Comparison of ENCODE assay signal across 8 cellular contexts in the genomic region with DNA sequence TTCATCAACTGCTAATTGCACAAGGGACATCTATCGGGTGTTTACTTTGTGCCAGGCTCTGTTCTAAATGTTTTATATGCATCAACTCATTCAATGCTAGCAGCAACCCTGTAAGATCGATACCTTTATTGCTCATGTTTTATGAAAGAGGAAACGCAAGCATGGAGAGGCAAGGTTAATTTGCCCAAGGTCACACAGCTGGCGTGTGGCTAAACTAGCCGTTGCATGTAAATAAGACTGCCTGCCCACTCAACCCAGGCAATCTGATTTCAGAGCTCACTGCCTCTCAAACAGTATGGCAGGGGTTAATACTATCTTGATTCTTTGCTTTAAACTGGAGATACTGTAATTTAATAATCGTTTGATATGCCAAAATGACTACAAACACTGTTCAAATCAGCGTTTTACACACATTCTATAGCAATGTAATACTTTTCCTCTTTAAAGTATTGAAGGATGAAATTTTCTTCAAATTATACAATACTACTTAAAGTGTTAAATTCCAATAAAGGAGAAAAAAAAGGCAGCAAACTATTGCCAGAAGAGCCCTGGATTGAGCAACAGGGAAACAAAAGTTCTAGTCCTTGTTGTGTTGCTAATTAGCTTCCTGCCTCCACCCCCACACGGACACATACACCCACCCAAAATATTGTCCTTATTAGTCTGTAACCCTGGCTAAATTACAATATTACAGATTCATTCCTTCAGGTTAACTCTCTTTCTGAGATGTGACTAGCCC. TPM values are rescaled to one million over a fixed set of nuclear protein-coding genes. Genes with fewer than 3 reads are reported as not detected.
A peak's percentile ranks its signal among the peaks of the same experiment; 100 is the strongest.
DNase-seq lines count a peak whose midpoint lies in the region; ATAC-seq and TF ChIP-seq lines count a peak whose summit lies in the region.

No MANE protein-coding gene starts in this region.

- H3K27me3 ChIP-seq in heart right ventricle = no peaks in the 10 kb centered on the region
- H3K27me3 ChIP-seq in right cardiac atrium (ENCODE audit: control insufficient read depth, insufficient read depth) = no peaks in the 10 kb centered on the region
- no peaks in the 10 kb centered on the region; the same call in 1 of the 2 replicates for H3K27me3 ChIP-seq in SK-N-SH (ENCODE audit: insufficient read depth)
- H3K27me3 ChIP-seq in neuronal stem cell (ENCODE audit: control insufficient read depth in 3 of 3, insufficient read depth in 3 of 3, low read depth in 1 of 3, low read length in 3 of 3) = peaks cover 0 to 11% (median 0%) of the 10 kb centered on the region in 3 experiments

- H2BK5ac ChIP-seq in neuronal stem cell (ENCODE audit: low read length) = no peak overlapping the region

- H3K36me3 ChIP-seq in heart right ventricle = no peaks in the 10 kb centered on the region
- H3K36me3 ChIP-seq in SK-N-SH (replicated peaks in 1 of 2; ENCODE audit: control insufficient read depth in 1 of 2, insufficient read depth in 2 of 2, low read length in 1 of 2) = no peaks in the 10 kb centered on the region
- H3K36me3 ChIP-seq in neuronal stem cell (replicated peaks in 1 of 2; ENCODE audit: control insufficient read depth in 2 of 2, insufficient read depth in 2 of 2, low read length in 2 of 2) = no peaks in the 10 kb centered on the region

- no peak for TF ChIP-seq RAD21 in SK-N-SH (IDR thresholded peaks at IDR 0.05; ENCODE audit: low read length)

- H3K9ac ChIP-seq in SK-N-SH = no peak overlapping the region
- H3K9ac ChIP-seq in neuronal stem cell (ENCODE audit: low read depth, low read length, poor library complexity) = no peak overlapping the region

- peaks cover 10% of the 10 kb centered on the region for H3K27me3 Mint-ChIP-seq in activated T-helper 2 cell treated with anti-CD3 and anti-CD28 coated beads, Interferon-gamma antibody, Interleukin-2, Interleukin-4, amounts not matched to agents 10 μg/mL and 5 μg/mL and 100 μg/mL, durations not matched to agents 14 hours and 24 hours and 36 hours (ENCODE audit: low read depth)

- no peaks in the 10 kb centered on the region for H3K9me2 ChIP-seq in SK-N-SH

- no peak overlapping the region for H2BK15ac ChIP-seq in neuronal stem cell (ENCODE audit: low read length)

- no peak overlapping the region for H3K23ac ChIP-seq in neuronal stem cell (ENCODE audit: low read depth, low read length, poor library complexity)

- H3K4me1 Mint-ChIP-seq in activated T-helper 2 cell treated with anti-CD3 and anti-CD28 coated beads, Interferon-gamma antibody, Interleukin-2, Interleukin-4, amounts not matched to agents 10 μg/mL and 5 μg/mL and 100 μg/mL, durations not matched to agents 14 hours and 24 hours and 36 hours (ENCODE audit: low read depth) = peaks cover 19% of the 10 kb centered on the region

- H3K4ac ChIP-seq in neuronal stem cell (ENCODE audit: low read length) = no peak overlapping the region

- TF ChIP-seq CTCF in heart right ventricle (IDR thresholded peaks at IDR 0.05) (no peak), SK-N-SH (IDR thresholded peaks at IDR 0.05) (no peak)

- H3K4me2 ChIP-seq in SK-N-SH = no peak overlapping the region
- H3K4me2 ChIP-seq in neuronal stem cell (ENCODE audit: insufficient read depth, low read length, poor library complexity, severe bottlenecking) = no peak overlapping the region

- no peaks in the 10 kb centered on the region for H3K79me1 ChIP-seq in neuronal stem cell (ENCODE audit: low read depth, low read length)

- no peak for TF ChIP-seq EP300 in SK-N-SH (IDR thresholded peaks at IDR 0.05; ENCODE audit: borderline replicate concordance in 1 of 2, low read depth in 1 of 2, low read length in 1 of 2)

- H3K18ac ChIP-seq in neuronal stem cell (ENCODE audit: low read length) = no peak overlapping the region

- H3K4me1 ChIP-seq in heart right ventricle (peaks cover 0 to 15% (median 8%) of the 10 kb centered on the region in 9 donors), right cardiac atrium (ENCODE audit: control insufficient read depth, insufficient read depth, low read length) (no peaks in the 10 kb centered on the region), SK-N-SH (ENCODE audit: control insufficient read depth in 1 of 2, insufficient read depth in 2 of 2, low read depth in 1 of 2, low read length in 1 of 2) (peaks cover 0 to 4% of the 10 kb centered on the region in 2 experiments; a peak in 2 of 4 replicates), neuronal stem cell (ENCODE audit: control insufficient read depth in 2 of 2, insufficient read depth in 1 of 2, low read depth in 1 of 2, low read length in 2 of 2) (peaks cover 0 to 8% of the 10 kb centered on the region in 2 donors)

- H3K79me2 ChIP-seq in SK-N-SH (ENCODE audit: insufficient read depth) = no peaks in the 10 kb centered on the region

- H2AFZ ChIP-seq in SK-N-SH (ENCODE audit: low read depth) = no peak overlapping the region; the same call in 1 of the 2 replicates
- H2AFZ ChIP-seq in neuronal stem cell (ENCODE audit: low read length) = no peak overlapping the region

- DNase-seq in heart right ventricle (no peak), right cardiac atrium (no peak), NCI-H526 (lab: John Stamatoyannopoulos, UW) (peak; percentile 5 to 58), SK-N-SH (no peak), neuronal stem cell (ENCODE audit: low spot score) (no peak)
- no peak for DNase-seq in activated T-helper 2 cell treated with anti-CD3 and anti-CD28 coated beads, Interferon-gamma antibody, Interleukin-2, Interleukin-4, amounts not matched to agents 10 μg/mL and 5 μg/mL and 100 μg/mL, durations not matched to agents 14 hours and 24 hours and 36 hours (ENCODE audit: low spot score)
- DNase-seq in stimulated activated CD4-positive, alpha-beta T cell treated with anti-CD3 and anti-CD28 coated beads, Interleukin-1b, Interleukin-23, amount 100 ng/mL, for 48 hours = no peak

- H3F3A ChIP-seq in SK-N-SH (replicated peaks; ENCODE audit: insufficient read depth) = no peaks in the 10 kb centered on the region

- no peak overlapping the region for H4K91ac ChIP-seq in neuronal stem cell (ENCODE audit: low read depth, low read length, poor library complexity)

- CTCF ChIA-PET in SK-N-SH (lab: Yijun Ruan, JAX) = interaction anchor here (0.9 kb wide), 1 partner anchor 303 kb away, joined by 3 read pairs; no protein-coding TSS in a partner anchor

- intact Hi-C loops in heart right ventricle (cut with DNase I) = no loop called here
- intact Hi-C loops in right cardiac atrium (cut with DNase I) = no loop called here
- intact Hi-C loops in activated T-helper 2 cell treated with anti-CD3 and anti-CD28 coated beads, Interferon-gamma antibody, Interleukin-2, Interleukin-4, amounts not matched to agents 10 μg/mL and 5 μg/mL and 100 μg/mL, durations not matched to agents 14 hours and 24 hours and 36 hours (cut with micrococcal nuclease) = no loop called here

- H2BK12ac ChIP-seq in neuronal stem cell (ENCODE audit: low read length) = no peak overlapping the region

- no peak overlapping the region for H2AK5ac ChIP-seq in neuronal stem cell (ENCODE audit: low read depth, low read length)

- H2BK120ac ChIP-seq in neuronal stem cell (ENCODE audit: low read depth, low read length) = no peak overlapping the region

- peaks cover under 1% of the 10 kb centered on the region for H3K36me3 Mint-ChIP-seq in activated T-helper 2 cell treated with anti-CD3 and anti-CD28 coated beads, Interferon-gamma antibody, Interleukin-2, Interleukin-4, amounts not matched to agents 10 μg/mL and 5 μg/mL and 100 μg/mL, durations not matched to agents 14 hours and 24 hours and 36 hours (ENCODE audit: low read depth)

- H4K8ac ChIP-seq in neuronal stem cell (ENCODE audit: low read depth, low read length) = no peak overlapping the region

- POLR2A ChIA-PET in SK-N-SH (lab: Yijun Ruan, JAX) = no interaction called here

- 51 to 58% methylated on average over 8 of the region's 8 CpGs for WGBS in heart right ventricle, 2 donors
- WGBS in right cardiac atrium = 47% methylated on average over 8 of the region's 8 CpGs
- 25% methylated on average over 8 of the region's 8 CpGs for WGBS in SK-N-SH (ENCODE audit: low lambda C conversion rate)
- WGBS in neuronal stem cell (ENCODE audit: extremely low coverage in 2 of 2, insufficient read length in 2 of 2, insufficient replicate concordance in 1 of 2), 2 donors = no CpG with 5 or more reads among the region's 8 CpGs

- H3K4me3 ChIP-seq in heart right ventricle = no peak overlapping the region
- H3K4me3 ChIP-seq in right cardiac atrium (ENCODE audit: low read length) = no peak overlapping the region
- H3K4me3 ChIP-seq in SK-N-SH (ENCODE audit: low read depth in 2 of 2, low read length in 1 of 2) = no peak overlapping the region
- H3K4me3 ChIP-seq in neuronal stem cell (ENCODE audit: low read length in 2 of 2) = no peak overlapping the region

- H3K9me3 Mint-ChIP-seq in activated T-helper 2 cell treated with anti-CD3 and anti-CD28 coated beads, Interferon-gamma antibody, Interleukin-2, Interleukin-4, amounts not matched to agents 10 μg/mL and 5 μg/mL and 100 μg/mL, durations not matched to agents 14 hours and 24 hours and 36 hours = peaks cover 9% of the 10 kb centered on the region

- no peak overlapping the region for H3K14ac ChIP-seq in neuronal stem cell (ENCODE audit: low read length)

- no peak overlapping the region for H3K4me3 Mint-ChIP-seq in activated T-helper 2 cell treated with anti-CD3 and anti-CD28 coated beads, Interferon-gamma antibody, Interleukin-2, Interleukin-4, amounts not matched to agents 10 μg/mL and 5 μg/mL and 100 μg/mL, durations not matched to agents 14 hours and 24 hours and 36 hours (ENCODE audit: low read depth)

- H3K9me3 ChIP-seq in heart right ventricle = peaks cover 0 to 21% (median 8%) of the 10 kb centered on the region in 11 donors
- no peaks in the 10 kb centered on the region for H3K9me3 ChIP-seq in right cardiac atrium (ENCODE audit: control insufficient read depth, low read length)
- no peaks in the 10 kb centered on the region; the same call in 1 of the 2 replicates for H3K9me3 ChIP-seq in SK-N-SH
- no peaks in the 10 kb centered on the region for H3K9me3 ChIP-seq in neuronal stem cell (replicated peaks in 1 of 2; ENCODE audit: control insufficient read depth in 2 of 2, insufficient read depth in 1 of 2, low read depth in 1 of 2, low read length in 2 of 2)

- H3K27ac Mint-ChIP-seq in activated T-helper 2 cell treated with anti-CD3 and anti-CD28 coated beads, Interferon-gamma antibody, Interleukin-2, Interleukin-4, amounts not matched to agents 10 μg/mL and 5 μg/mL and 100 μg/mL, durations not matched to agents 14 hours and 24 hours and 36 hours = no peak overlapping the region

- H4K20me1 ChIP-seq in SK-N-SH (ENCODE audit: insufficient read depth) = no peaks in the 10 kb centered on the region

- H3K27ac ChIP-seq in heart right ventricle (peak overlapping the region in 6 of 10 donors; percentile 2 to 44 (median 27)), right cardiac atrium (ENCODE audit: low read length) (no peak overlapping the region), SK-N-SH (ENCODE audit: low read depth in 2 of 2, low read length in 1 of 2) (no peak overlapping the region), neuronal stem cell (replicated peaks; ENCODE audit: low read length) (no peak overlapping the region)

- ATAC-seq in heart right ventricle (peak in 3 of 8 donors; percentile 17 to 53 (median 19)), right cardiac atrium (no peak), HG02973 (IDR thresholded peaks at IDR 0.05; ENCODE audit: unreplicated experiment) (peak; percentile 70)

RNA-seq across cellular contexts. Expression of gene DHRS7, which starts 39.1 kb away (rescaled TPM):
- 10 to 100 TPM; 24.5 to 55.5 (median 32.1) TPM for total RNA-seq in heart right ventricle
- 10 to 100 TPM; 38.1 to 73.9 TPM for polyA plus RNA-seq in heart right ventricle
- total RNA-seq in right cardiac atrium = 10 to 100 TPM; 40.0 to 48.8 (median 43.5) TPM
- 54.2 TPM for polyA plus RNA-seq in right cardiac atrium
- 52.9 and 55.8 TPM in 2 replicates for total RNA-seq in activated T-helper 2 cell treated with anti-CD3 and anti-CD28 coated beads, Interferon-gamma antibody, Interleukin-2, Interleukin-4, amounts not matched to agents 10 μg/mL and 5 μg/mL and 100 μg/mL, durations not matched to agents 14 hours and 24 hours and 36 hours
- 54.0 and 88.7 TPM in 2 replicates for polyA plus RNA-seq in SK-N-SH (2012; rRNA removed)
- polyA plus RNA-seq in SK-N-SH (2012; cell fraction: cytosol; rRNA removed) = 69.0 and 72.0 TPM in 2 replicates
- polyA plus RNA-seq in SK-N-SH (2012; cell fraction: nucleus; rRNA removed) = 49.4 and 61.8 TPM in 2 replicates
- 17.7 TPM for polyA plus RNA-seq in neuronal stem cell (2013, experiment 1 of 2)
- polyA plus RNA-seq in neuronal stem cell (2013, experiment 2 of 2) = 17.1 TPM

RNA-seq across cellular contexts. Expression of gene PPM1A, which starts 44.7 kb away (rescaled TPM):
- total RNA-seq in heart right ventricle (100 to 1,000 TPM in 5 of 10 donors, 10 to 100 TPM in 5; 79.9 to 122 (median 101) TPM), right cardiac atrium (10 to 100 TPM; 73.0 to 88.2 (median 80.8) TPM)
- polyA plus RNA-seq in heart right ventricle (10 to 100 TPM; 27.0 to 29.0 TPM), right cardiac atrium (37.8 TPM), SK-N-SH (2012; rRNA removed) (11.6 and 12.3 TPM in 2 replicates)
- 45.7 and 48.2 TPM in 2 replicates for total RNA-seq in activated T-helper 2 cell treated with anti-CD3 and anti-CD28 coated beads, Interferon-gamma antibody, Interleukin-2, Interleukin-4, amounts not matched to agents 10 μg/mL and 5 μg/mL and 100 μg/mL, durations not matched to agents 14 hours and 24 hours and 36 hours
- polyA plus RNA-seq in SK-N-SH (2012; cell fraction: cytosol; rRNA removed) = 16.9 and 20.3 TPM in 2 replicates
- 12.0 and 30.7 TPM in 2 replicates for polyA plus RNA-seq in SK-N-SH (2012; cell fraction: nucleus; rRNA removed)
- 27.6 TPM for polyA plus RNA-seq in neuronal stem cell (2013, experiment 1 of 2)
- polyA plus RNA-seq in neuronal stem cell (2013, experiment 2 of 2) = 28.1 TPM

Comparison
In these comparisons a context has a peak if more than half of its experiments do, and no peak if none do; other contexts are left out.
1. H3K27ac ChIP-seq: peak in heart right ventricle (6 of 10); none in right cardiac atrium (single experiment), SK-N-SH (0 of 2) and neuronal stem cell (single experiment).
2. DNase-seq: peak in NCI-H526 (2 of 2); none in heart right ventricle (0 of 2), right cardiac atrium (0 of 3), activated T-helper 2 cell treated with anti-CD3 and anti-CD28 coated beads, Interferon-gamma antibody, Interleukin-2, Interleukin-4, amounts not matched to agents 10 μg/mL and 5 μg/mL and 100 μg/mL, durations not matched to agents 14 hours and 24 hours and 36 hours (single experiment), SK-N-SH (single experiment), neuronal stem cell (single experiment) and stimulated activated CD4-positive, alpha-beta T cell treated with anti-CD3 and anti-CD28 coated beads, Interleukin-1b, Interleukin-23, amount 100 ng/mL, for 48 hours (single experiment).